ENCODE assay signal across 10 cellular contexts in genomic region chr3:106728315-106728821, GRCh38.
DNase-seq lines count a peak whose midpoint lies in the region; ATAC-seq and TF ChIP-seq lines count a peak whose summit lies in the region.
"Had no signal": no experiment of that assay in that cellular context is flagged by ENCODE, and none has a peak within 500 bp of the region (broad histone marks: within the 10 kb centered on the region; RNA-seq: fewer than 3 reads in every experiment).

No MANE protein-coding gene starts in this region.

- H2BK12ac ChIP-seq in trophoblast cell (ENCODE audit: low read length): no peak overlapping the region

- H3K36me3 Mint-ChIP-seq in activated CD4-positive, alpha-beta T cell treated with anti-CD3 and anti-CD28 coated beads, Interleukin-2, amount 10 ng/mL, durations not matched to agents 7 days and 5 days (ENCODE audit: low read depth): no peaks in the 10 kb centered on the region
- H3K36me3 Mint-ChIP-seq in activated CD8-positive, alpha-beta memory T cell treated with anti-CD3 and anti-CD28 coated beads, Interleukin-2, amount 10 ng/mL, durations not matched to agents 7 days and 5 days: no peaks in the 10 kb centered on the region

- H3K18ac ChIP-seq in trophoblast cell (ENCODE audit: low read length): no peak overlapping the region

- no CpG with 5 or more reads among the region's 5 CpGs for WGBS in trophoblast cell (ENCODE audit: extremely low coverage, insufficient coverage, insufficient read length)

- H3K4me1 Mint-ChIP-seq in activated CD4-positive, alpha-beta T cell treated with anti-CD3 and anti-CD28 coated beads, Interleukin-2, amount 10 ng/mL, durations not matched to agents 7 days and 5 days: no peaks in the 10 kb centered on the region
- no peaks in the 10 kb centered on the region for H3K4me1 Mint-ChIP-seq in activated CD8-positive, alpha-beta memory T cell treated with anti-CD3 and anti-CD28 coated beads, Interleukin-2, amount 10 ng/mL, durations not matched to agents 7 days and 5 days

- H3K4me2 ChIP-seq in trophoblast cell (ENCODE audit: low read length): no peak overlapping the region

- no peak overlapping the region for H4K12ac ChIP-seq in trophoblast cell (ENCODE audit: low read depth, low read length)

- no peak overlapping the region for H3K23ac ChIP-seq in trophoblast cell (ENCODE audit: low read length)

- no peak overlapping the region for H4K91ac ChIP-seq in trophoblast cell (ENCODE audit: low read depth, low read length)

- ATAC-seq in esophagus mucosa: peak; percentile 33
- ATAC-seq in activated CD8-positive, alpha-beta memory T cell treated with anti-CD3 and anti-CD28 coated beads, Interleukin-2, amount 10 ng/mL, durations not matched to agents 7 days and 5 days: no peak

- H3K27ac ChIP-seq in RWPE1 (no peak overlapping the region), trophoblast cell (ENCODE audit: low read depth, low read length) (peak overlapping the region; percentile 26)

- no peak overlapping the region for H3K9ac ChIP-seq in trophoblast cell (ENCODE audit: low read length)

- peaks cover 4% of the 10 kb centered on the region for H3K27me3 Mint-ChIP-seq in activated CD4-positive, alpha-beta T cell treated with anti-CD3 and anti-CD28 coated beads, Interleukin-2, amount 10 ng/mL, durations not matched to agents 7 days and 5 days
- peaks cover 12% of the 10 kb centered on the region for H3K27me3 Mint-ChIP-seq in activated CD8-positive, alpha-beta memory T cell treated with anti-CD3 and anti-CD28 coated beads, Interleukin-2, amount 10 ng/mL, durations not matched to agents 7 days and 5 days

- no peak overlapping the region for H3K4me3 Mint-ChIP-seq in activated CD4-positive, alpha-beta T cell treated with anti-CD3 and anti-CD28 coated beads, Interleukin-2, amount 10 ng/mL, durations not matched to agents 7 days and 5 days
- H3K4me3 Mint-ChIP-seq in activated CD8-positive, alpha-beta memory T cell treated with anti-CD3 and anti-CD28 coated beads, Interleukin-2, amount 10 ng/mL, durations not matched to agents 7 days and 5 days: no peak overlapping the region

- no peak overlapping the region for H2BK5ac ChIP-seq in trophoblast cell (ENCODE audit: low read depth, low read length, poor library complexity)

- no peak overlapping the region for H4K8ac ChIP-seq in trophoblast cell (ENCODE audit: low read depth, low read length)

- H3K27me3 ChIP-seq in trophoblast cell (ENCODE audit: insufficient read depth, low read length): no peaks in the 10 kb centered on the region
- no peaks in the 10 kb centered on the region for H3K27me3 ChIP-seq in H7 (ENCODE audit: control insufficient read depth, insufficient read depth, low read length)

- H3K79me2 ChIP-seq in trophoblast cell (ENCODE audit: control insufficient read depth, insufficient read depth, low read length, poor library complexity): no peaks in the 10 kb centered on the region

- no peak overlapping the region for H3K14ac ChIP-seq in trophoblast cell (ENCODE audit: low read length)

- no peaks in the 10 kb centered on the region for H3K9me3 Mint-ChIP-seq in activated CD4-positive, alpha-beta T cell treated with anti-CD3 and anti-CD28 coated beads, Interleukin-2, amount 10 ng/mL, durations not matched to agents 7 days and 5 days
- no peaks in the 10 kb centered on the region for H3K9me3 Mint-ChIP-seq in activated CD8-positive, alpha-beta memory T cell treated with anti-CD3 and anti-CD28 coated beads, Interleukin-2, amount 10 ng/mL, durations not matched to agents 7 days and 5 days (ENCODE audit: low read depth)

- H3K9me3 ChIP-seq in trophoblast cell (ENCODE audit: insufficient read depth, low read depth, low read length): no peaks in the 10 kb centered on the region

- no peaks in the 10 kb centered on the region for H3K4me1 ChIP-seq in trophoblast cell (ENCODE audit: control insufficient read depth in 1 of 2, insufficient read depth in 2 of 2, low read length in 2 of 2)

- no peak overlapping the region for H3K27ac Mint-ChIP-seq in activated CD4-positive, alpha-beta T cell treated with anti-CD3 and anti-CD28 coated beads, Interleukin-2, amount 10 ng/mL, durations not matched to agents 7 days and 5 days
- no peak overlapping the region for H3K27ac Mint-ChIP-seq in activated CD8-positive, alpha-beta memory T cell treated with anti-CD3 and anti-CD28 coated beads, Interleukin-2, amount 10 ng/mL, durations not matched to agents 7 days and 5 days

- H2BK120ac ChIP-seq in trophoblast cell (ENCODE audit: insufficient read depth, low read length, poor library complexity): no peak overlapping the region

- no peak overlapping the region for H3K4ac ChIP-seq in trophoblast cell (ENCODE audit: low read depth, low read length)

- no peak overlapping the region for H2AK5ac ChIP-seq in trophoblast cell (ENCODE audit: low read length)

- H2AFZ ChIP-seq in trophoblast cell (ENCODE audit: insufficient read depth, low read length, poor library complexity): no peak overlapping the region

- DNase-seq in EL (peak; percentile 97), RWPE1 (ENCODE audit: low spot score) (peak; percentile 75), trophoblast cell (peak; percentile 45 to 83), H7 (no peak)
- no peak for DNase-seq in activated CD4-positive, alpha-beta T cell treated with anti-CD3 and anti-CD28 coated beads, Interleukin-2, amount 10 ng/mL, durations not matched to agents 7 days and 5 days
- DNase-seq in activated effector memory CD4-positive, alpha-beta T cell treated with Interleukin-2 at 50 U/mL for 16 hours: no peak
- DNase-seq in activated CD8-positive, alpha-beta memory T cell treated with anti-CD3 and anti-CD28 coated beads, Interleukin-2, amount 10 ng/mL, durations not matched to agents 7 days and 5 days: no peak
- DNase-seq: activated T-cell treated with anti-CD3 and anti-CD28 coated beads, Interleukin-2, amount 50 U/mL, for 48 hours; NCI-H2081 had no signal

- TF ChIP-seq CTCF in RWPE1 (conservative IDR thresholded peaks at IDR 0.05; ENCODE audit: low read depth): no peak

- H3K36me3 ChIP-seq in trophoblast cell (ENCODE audit: control insufficient read depth in 1 of 2, insufficient read depth in 2 of 2, low read length in 2 of 2): no peaks in the 10 kb centered on the region
- H3K36me3 ChIP-seq in H7 (replicated peaks; ENCODE audit: control insufficient read depth, insufficient read depth, low read length): no peaks in the 10 kb centered on the region

- CTCF ChIA-PET in RWPE1 (lab: Yijun Ruan, JAX): no interaction called here
- CTCF ChIA-PET in activated CD4-positive, alpha-beta T cell treated with anti-CD3 and anti-CD28 coated beads, Interleukin-2, amount 10 ng/mL, durations not matched to agents 7 days and 5 days (lab: Charles Lee): no interaction called here
- CTCF ChIA-PET in activated CD8-positive, alpha-beta memory T cell treated with anti-CD3 and anti-CD28 coated beads, Interleukin-2, amount 10 ng/mL, durations not matched to agents 7 days and 5 days (lab: Charles Lee): interaction anchor here (0.6 kb wide), 1 partner anchor 1913 kb away, joined by 3 read pairs; no protein-coding TSS in a partner anchor

- POLR2A ChIA-PET in RWPE1 (lab: Yijun Ruan, JAX; ENCODE audit: low non-redundant PET): no interaction called here
- POLR2A ChIA-PET in activated CD4-positive, alpha-beta T cell treated with anti-CD3 and anti-CD28 coated beads, Interleukin-2, amount 10 ng/mL, durations not matched to agents 7 days and 5 days (lab: Charles Lee): no interaction called here

- H3K4me3 ChIP-seq in trophoblast cell (ENCODE audit: low read depth, low read length) (no peak overlapping the region), H7 (ENCODE audit: insufficient read depth, low read depth, low read length) (no peak overlapping the region)

- no peaks in the 10 kb centered on the region for H3K79me1 ChIP-seq in trophoblast cell (ENCODE audit: low read length)

Comparison
In these comparisons a context has a peak if more than half of its experiments do, and no peak if none do; other contexts are left out.
1. DNase-seq: peak in EL (single experiment), RWPE1 (single experiment) and trophoblast cell (2 of 2); none in activated CD4-positive, alpha-beta T cell treated with anti-CD3 and anti-CD28 coated beads, Interleukin-2, amount 10 ng/mL, durations not matched to agents 7 days and 5 days (single experiment), H7 (single experiment), activated effector memory CD4-positive, alpha-beta T cell treated with Interleukin-2 at 50 U/mL for 16 hours (single experiment) and activated CD8-positive, alpha-beta memory T cell treated with anti-CD3 and anti-CD28 coated beads, Interleukin-2, amount 10 ng/mL, durations not matched to agents 7 days and 5 days (single experiment).